In genomic region chr11:72352859-72353551, GRCh38 we compare ENCODE assay signal across 8 cellular contexts.
DNase-seq lines count a peak whose midpoint lies in the region; ATAC-seq and TF ChIP-seq lines count a peak whose summit lies in the region.

No MANE protein-coding gene starts in this region.

- H3K27ac ChIP-seq in right lobe of liver: no peak overlapping the region

- H3K4me1 ChIP-seq in right lobe of liver: no peaks in the 10 kb centered on the region

- CTCF ChIA-PET in activated CD4-positive, alpha-beta memory T cell treated with anti-CD3 and anti-CD28 coated beads for 36 hours (lab: Charles Lee): interaction anchor here (1.1 to 1.4 kb wide), 5 partner anchors 24 to 130 kb away, joined by 3 to 9 read pairs (median 3); no protein-coding TSS in a partner anchor

- H3K4me3 Mint-ChIP-seq in activated CD4-positive, alpha-beta memory T cell treated with anti-CD3 and anti-CD28 coated beads for 36 hours: no peak overlapping the region
- H3K4me3 Mint-ChIP-seq in nephron: no peak overlapping the region

- intact Hi-C loops in activated CD4-positive, alpha-beta memory T cell treated with anti-CD3 and anti-CD28 coated beads for 36 hours (cut with micrococcal nuclease): loop anchor here (1.0 kb wide), 1 partner anchor 27 kb away; no protein-coding TSS in a partner anchor
- intact Hi-C loops in right lobe of liver (cut with DNase I): no loop called here

- POLR2A ChIA-PET in activated CD4-positive, alpha-beta memory T cell treated with anti-CD3 and anti-CD28 coated beads for 36 hours (lab: Charles Lee): interaction anchor here (0.8 to 1.4 kb wide), 2 partner anchors 27 to 82 kb away, joined by 3 to 9 read pairs; no protein-coding TSS in a partner anchor

- peaks cover 9% of the 10 kb centered on the region for H3K36me3 Mint-ChIP-seq in activated CD4-positive, alpha-beta memory T cell treated with anti-CD3 and anti-CD28 coated beads for 36 hours
- H3K36me3 Mint-ChIP-seq in nephron (ENCODE audit: low read depth): no peaks in the 10 kb centered on the region

- H3K27me3 Mint-ChIP-seq in activated CD4-positive, alpha-beta memory T cell treated with anti-CD3 and anti-CD28 coated beads for 36 hours: no peaks in the 10 kb centered on the region
- H3K27me3 Mint-ChIP-seq in nephron (ENCODE audit: low read depth): no peaks in the 10 kb centered on the region

- no peak overlapping the region for H3K4me3 ChIP-seq in right lobe of liver

- WGBS in right lobe of liver (ENCODE audit: insufficient coverage, low coverage, low lambda C conversion rate, missing lambda C conversion rate): 90% methylated on average over 5 of the region's 6 CpGs

- ATAC-seq in GM18498 (IDR thresholded peaks at IDR 0.05; ENCODE audit: unreplicated experiment): peak; percentile 71
- peak; percentile 70 for ATAC-seq in HG03039 (IDR thresholded peaks at IDR 0.05; ENCODE audit: unreplicated experiment)
- ATAC-seq in HG02970 (IDR thresholded peaks at IDR 0.05; ENCODE audit: low FRiP score, unreplicated experiment): no peak
- no peak for ATAC-seq in GM18517 (IDR thresholded peaks at IDR 0.05; ENCODE audit: unreplicated experiment)
- no peak for ATAC-seq in right lobe of liver

- no peaks in the 10 kb centered on the region for H3K4me1 Mint-ChIP-seq in activated CD4-positive, alpha-beta memory T cell treated with anti-CD3 and anti-CD28 coated beads for 36 hours (ENCODE audit: low read depth)
- peaks cover 18% of the 10 kb centered on the region for H3K4me1 Mint-ChIP-seq in nephron

- no peaks in the 10 kb centered on the region for H3K9me3 ChIP-seq in right lobe of liver

- H3K27me3 ChIP-seq in right lobe of liver: no peaks in the 10 kb centered on the region

- no peak overlapping the region for H3K27ac Mint-ChIP-seq in activated CD4-positive, alpha-beta memory T cell treated with anti-CD3 and anti-CD28 coated beads for 36 hours
- no peak overlapping the region for H3K27ac Mint-ChIP-seq in nephron

- no peaks in the 10 kb centered on the region for H3K9me3 Mint-ChIP-seq in activated CD4-positive, alpha-beta memory T cell treated with anti-CD3 and anti-CD28 coated beads for 36 hours
- H3K9me3 Mint-ChIP-seq in nephron: no peaks in the 10 kb centered on the region

- peak; percentile 45 to 51 (median 47) for TF ChIP-seq CTCF in nephron (IDR thresholded peaks at IDR 0.05; ENCODE audit: unreplicated experiment in 3 of 3)
- no peak for TF ChIP-seq CTCF in right lobe of liver (IDR thresholded peaks at IDR 0.05)

- no peak for TF ChIP-seq POLR2A in right lobe of liver (IDR thresholded peaks at IDR 0.05)

- DNase-seq in Ammon's horn (ENCODE audit: low spot score) (peak; percentile 76), right lobe of liver (no peak)
- DNase-seq in activated CD4-positive, alpha-beta memory T cell treated with anti-CD3 and anti-CD28 coated beads for 36 hours: peak; percentile 47

- H3K36me3 ChIP-seq in right lobe of liver: no peaks in the 10 kb centered on the region

Comparison
In these comparisons a context has a peak if more than half of its experiments do, and no peak if none do; other contexts are left out.
1. DNase-seq: peak in Ammon's horn (single experiment) and activated CD4-positive, alpha-beta memory T cell treated with anti-CD3 and anti-CD28 coated beads for 36 hours (single experiment); none in right lobe of liver (0 of 3).
2. ATAC-seq: peak in GM18498 (single experiment) and HG03039 (single experiment); none in HG02970 (single experiment), GM18517 (single experiment) and right lobe of liver (0 of 4).
3. CTCF ChIP-seq: peak in nephron (3 of 3); none in right lobe of liver (0 of 4).